39 cellular contexts compared by ENCODE assay signal in genomic region chr6:168793649-168794048, GRCh38.
"Had no signal": no experiment of that assay in that cellular context is flagged by ENCODE, and none has a peak within 500 bp of the region (broad histone marks: within the 10 kb centered on the region; RNA-seq: fewer than 3 reads in every experiment).

No MANE protein-coding gene starts in this region.

- H3K27ac ChIP-seq: adrenal gland, ascending aorta, body of pancreas, brain microvascular endothelial cell, breast epithelium, cardiac muscle cell had no signal

- FAIRE-seq: astrocyte, bronchial epithelial cell had no signal

- H3K36me3 Mint-ChIP-seq: activated naive CD4-positive, alpha-beta T cell treated with anti-CD3 and anti-CD28 coated beads, Interleukin-2, amount 10 ng/mL, durations not matched to agents 7 days and 5 days; activated naive CD4-positive, alpha-beta T cell treated with anti-CD3 and anti-CD28 coated beads, Interleukin-2, amount 50 U/mL, for 24 hours; activated naive CD8-positive, alpha-beta T cell; activated naive CD8-positive, alpha-beta T cell treated with anti-CD3 and anti-CD28 coated beads for 36 hours; activated naive CD8-positive, alpha-beta T cell treated with anti-CD3 and anti-CD28 coated beads, Interleukin-2, amount 10 ng/mL, durations not matched to agents 7 days and 5 days; brain had no signal

- H3K4me3 ChIP-seq: adrenal gland, ascending aorta, body of pancreas, breast epithelium, cardiac muscle cell had no signal

- H3K27me3 Mint-ChIP-seq: activated naive CD4-positive, alpha-beta T cell treated with anti-CD3 and anti-CD28 coated beads, Interleukin-2, amount 10 ng/mL, durations not matched to agents 7 days and 5 days; activated naive CD4-positive, alpha-beta T cell treated with anti-CD3 and anti-CD28 coated beads, Interleukin-2, amount 50 U/mL, for 24 hours; activated naive CD8-positive, alpha-beta T cell treated with anti-CD3 and anti-CD28 coated beads, Interleukin-2, amount 10 ng/mL, durations not matched to agents 7 days and 5 days; brain had no signal

- H3K4me1 Mint-ChIP-seq: activated naive CD4-positive, alpha-beta T cell treated with anti-CD3 and anti-CD28 coated beads, Interleukin-2, amount 10 ng/mL, durations not matched to agents 7 days and 5 days; activated naive CD4-positive, alpha-beta T cell treated with anti-CD3 and anti-CD28 coated beads, Interleukin-2, amount 50 U/mL, for 24 hours; activated naive CD8-positive, alpha-beta T cell treated with anti-CD3 and anti-CD28 coated beads for 36 hours; activated naive CD8-positive, alpha-beta T cell treated with anti-CD3 and anti-CD28 coated beads, Interleukin-2, amount 10 ng/mL, durations not matched to agents 7 days and 5 days; activated naive CD8-positive, alpha-beta T cell treated with anti-CD3 and anti-CD28 coated beads, Interleukin-2, amount 50 U/mL, for 24 hours; activated T-helper 17 cell treated with anti-CD3 and anti-CD28 coated beads, Interleukin-2, amount 50 U/mL, for 72 hours; central memory CD8-positive, alpha-beta T cell had no signal

- H3K4me3 Mint-ChIP-seq: activated naive CD4-positive, alpha-beta T cell treated with anti-CD3 and anti-CD28 coated beads for 36 hours; activated naive CD4-positive, alpha-beta T cell treated with anti-CD3 and anti-CD28 coated beads, Interleukin-2, amount 10 ng/mL, durations not matched to agents 7 days and 5 days; activated naive CD4-positive, alpha-beta T cell treated with anti-CD3 and anti-CD28 coated beads, Interleukin-2, amount 50 U/mL, for 24 hours; activated naive CD8-positive, alpha-beta T cell; activated naive CD8-positive, alpha-beta T cell treated with anti-CD3 and anti-CD28 coated beads for 36 hours; activated naive CD8-positive, alpha-beta T cell treated with anti-CD3 and anti-CD28 coated beads, Interleukin-2, amount 10 ng/mL, durations not matched to agents 7 days and 5 days; activated naive CD8-positive, alpha-beta T cell treated with anti-CD3 and anti-CD28 coated beads, Interleukin-2, amount 50 U/mL, for 24 hours; activated T-cell treated with anti-CD3 and anti-CD28 coated beads, Interleukin-2, amount 50 U/mL, for 24 hours; activated T-cell treated with anti-CD3 and anti-CD28 coated beads, Interleukin-2, amount 50 U/mL, for 4 hours; activated T-cell treated with anti-CD3 and anti-CD28 coated beads, Interleukin-2, amount 50 U/mL, for 72 hours; activated T-helper 1 cell treated with anti-CD3 and anti-CD28 coated beads, Interleukin-12 subunit alpha, Interleukin-12 subunit beta, Interleukin-2, Interleukin-4 antibody, amounts not matched to agents 30 ng/mL and 10 ng/mL and 1 ng/mL, durations not matched to agents 14 hours and 24 hours and 36 hours; activated T-helper 17 cell treated with anti-CD3 and anti-CD28 coated beads, Interleukin-2, amount 50 U/mL, for 72 hours; brain; central memory CD8-positive, alpha-beta T cell had no signal

- H3K27ac Mint-ChIP-seq: activated naive CD4-positive, alpha-beta T cell treated with anti-CD3 and anti-CD28 coated beads for 36 hours; activated naive CD4-positive, alpha-beta T cell treated with anti-CD3 and anti-CD28 coated beads, Interleukin-2, amount 10 ng/mL, durations not matched to agents 7 days and 5 days; activated naive CD4-positive, alpha-beta T cell treated with anti-CD3 and anti-CD28 coated beads, Interleukin-2, amount 50 U/mL, for 24 hours; activated naive CD8-positive, alpha-beta T cell; activated naive CD8-positive, alpha-beta T cell treated with anti-CD3 and anti-CD28 coated beads for 36 hours; activated naive CD8-positive, alpha-beta T cell treated with anti-CD3 and anti-CD28 coated beads, Interleukin-2, amount 10 ng/mL, durations not matched to agents 7 days and 5 days; activated naive CD8-positive, alpha-beta T cell treated with anti-CD3 and anti-CD28 coated beads, Interleukin-2, amount 50 U/mL, for 24 hours; activated T-cell treated with anti-CD3 and anti-CD28 coated beads, Interleukin-2, amount 50 U/mL, for 24 hours; activated T-cell treated with anti-CD3 and anti-CD28 coated beads, Interleukin-2, amount 50 U/mL, for 72 hours; activated T-helper 1 cell treated with anti-CD3 and anti-CD28 coated beads, Interleukin-12 subunit alpha, Interleukin-12 subunit beta, Interleukin-2, Interleukin-4 antibody, amounts not matched to agents 30 ng/mL and 10 ng/mL and 1 ng/mL, durations not matched to agents 14 hours and 24 hours and 36 hours; activated T-helper 17 cell treated with anti-CD3 and anti-CD28 coated beads, Interleukin-2, amount 50 U/mL, for 72 hours; activated T-helper 2 cell treated with anti-CD3 and anti-CD28 coated beads, Interferon-gamma antibody, Interleukin-2, Interleukin-4, amounts not matched to agents 10 μg/mL and 5 μg/mL and 100 μg/mL, durations not matched to agents 14 hours and 24 hours and 36 hours; brain had no signal

- H3K9me3 Mint-ChIP-seq: activated naive CD4-positive, alpha-beta T cell treated with anti-CD3 and anti-CD28 coated beads for 36 hours; activated naive CD4-positive, alpha-beta T cell treated with anti-CD3 and anti-CD28 coated beads, Interleukin-2, amount 10 ng/mL, durations not matched to agents 7 days and 5 days; activated naive CD4-positive, alpha-beta T cell treated with anti-CD3 and anti-CD28 coated beads, Interleukin-2, amount 50 U/mL, for 24 hours; activated naive CD4-positive, alpha-beta T cell treated with anti-CD3 and anti-CD28 coated beads, Interleukin-2, amount 50 U/mL, for 72 hours; activated naive CD8-positive, alpha-beta T cell treated with anti-CD3 and anti-CD28 coated beads for 36 hours; activated naive CD8-positive, alpha-beta T cell treated with anti-CD3 and anti-CD28 coated beads, Interleukin-2, amount 10 ng/mL, durations not matched to agents 7 days and 5 days; activated naive CD8-positive, alpha-beta T cell treated with anti-CD3 and anti-CD28 coated beads, Interleukin-2, amount 50 U/mL, for 24 hours; activated T-cell treated with anti-CD3 and anti-CD28 coated beads, Interleukin-2, amount 50 U/mL, for 24 hours; activated T-cell treated with anti-CD3 and anti-CD28 coated beads, Interleukin-2, amount 50 U/mL, for 4 hours; activated T-cell treated with anti-CD3 and anti-CD28 coated beads, Interleukin-2, amount 50 U/mL, for 72 hours; activated T-helper 1 cell treated with anti-CD3 and anti-CD28 coated beads, Interleukin-12 subunit alpha, Interleukin-12 subunit beta, Interleukin-2, Interleukin-4 antibody, amounts not matched to agents 30 ng/mL and 10 ng/mL and 1 ng/mL, durations not matched to agents 14 hours and 24 hours and 36 hours; activated T-helper 17 cell treated with anti-CD3 and anti-CD28 coated beads, Interleukin-2, amount 50 U/mL, for 72 hours; activated T-helper 2 cell treated with anti-CD3 and anti-CD28 coated beads, Interferon-gamma antibody, Interleukin-2, Interleukin-4, amounts not matched to agents 10 μg/mL and 5 μg/mL and 100 μg/mL, durations not matched to agents 14 hours and 24 hours and 36 hours; central memory CD8-positive, alpha-beta T cell had no signal

- H3K36me3 ChIP-seq: adrenal gland, ascending aorta, brain microvascular endothelial cell, breast epithelium, cardiac muscle cell had no signal

- ATAC-seq: activated naive CD4-positive, alpha-beta T cell treated with anti-CD3 and anti-CD28 coated beads, Interleukin-2, amount 50 U/mL, for 72 hours; activated naive CD8-positive, alpha-beta T cell treated with anti-CD3 and anti-CD28 coated beads, Interleukin-2, amount 50 U/mL, for 24 hours; activated T-cell treated with anti-CD3 and anti-CD28 coated beads, Interleukin-2, amount 50 U/mL, for 4 hours; activated T-cell treated with anti-CD3 and anti-CD28 coated beads, Interleukin-2, amount 50 U/mL, for 72 hours; activated T-helper 17 cell treated with anti-CD3 and anti-CD28 coated beads, Interleukin-2, amount 50 U/mL, for 72 hours; body of pancreas had no signal

- H3K27me3 ChIP-seq: adrenal gland, ascending aorta, body of pancreas, brain microvascular endothelial cell, breast epithelium, cardiac muscle cell had no signal

- DNase-seq: activated effector memory CD4-positive, alpha-beta T cell treated with anti-CD3 and anti-CD28 coated beads, Interleukin-2, amount 50 U/mL, for 16 hours; activated effector memory CD4-positive, alpha-beta T cell treated with Interleukin-2 at 50 U/mL for 16 hours; activated gamma-delta T cell; activated gamma-delta T cell treated with Interleukin-2 at 50 U/mL for 16 hours; activated naive CD4-positive, alpha-beta T cell; activated naive CD4-positive, alpha-beta T cell treated with anti-CD3 and anti-CD28 coated beads for 36 hours; activated naive CD4-positive, alpha-beta T cell treated with anti-CD3 and anti-CD28 coated beads, Interleukin-2, amount 10 ng/mL, durations not matched to agents 7 days and 5 days; activated naive CD4-positive, alpha-beta T cell treated with anti-CD3 and anti-CD28 coated beads, Interleukin-2, amount 50 U/mL, for 16 hours; activated naive CD4-positive, alpha-beta T cell treated with Interleukin-2 at 50 U/mL for 16 hours; activated naive CD8-positive, alpha-beta T cell treated with anti-CD3 and anti-CD28 coated beads for 36 hours; activated naive CD8-positive, alpha-beta T cell treated with anti-CD3 and anti-CD28 coated beads, Interleukin-2, amount 10 ng/mL, durations not matched to agents 7 days and 5 days; activated naive CD8-positive, alpha-beta T cell treated with anti-CD3 and anti-CD28 coated beads, Interleukin-2, amount 50 U/mL, for 24 hours; activated T-cell treated with anti-CD3 and anti-CD28 coated beads, Interleukin-2, amount 50 U/mL, for 24 hours; activated T-cell treated with anti-CD3 and anti-CD28 coated beads, Interleukin-2, amount 50 U/mL, for 4 hours; activated T-cell treated with anti-CD3 and anti-CD28 coated beads, Interleukin-2, amount 50 U/mL, for 48 hours; activated T-cell treated with anti-CD3 and anti-CD28 coated beads, Interleukin-2, amount 50 U/mL, for 72 hours; adrenal gland; amniotic stem cell; amygdala; anterior cingulate cortex; aorta; body of pancreas; brain microvascular endothelial cell; caudate nucleus; central memory CD4-positive, alpha-beta T cell; cerebellar nuclear complex had no signal

- H3K9me3 ChIP-seq: adrenal gland, ascending aorta, body of pancreas, breast epithelium had no signal

- H3K4me1 ChIP-seq: adrenal gland, ascending aorta, body of pancreas, breast epithelium had no signal
